ENCODE assay signal across 10 cellular contexts in genomic region chr2:222290691-222291484, GRCh38. TPM values are rescaled to one million over a fixed set of nuclear protein-coding genes. Genes with fewer than 3 reads are reported as not detected.
DNase-seq lines count a peak whose midpoint lies in the region; ATAC-seq and TF ChIP-seq lines count a peak whose summit lies in the region.
"Had no signal": no experiment of that assay in that cellular context is flagged by ENCODE, and none has a peak within 500 bp of the region (broad histone marks: within the 10 kb centered on the region; RNA-seq: fewer than 3 reads in every experiment).

No MANE protein-coding gene starts in this region.

- no peak for DNase-seq in Calu3
- peak; percentile 78 for DNase-seq in M059J (ENCODE audit: low read depth)
- peak; percentile 27 for DNase-seq in cerebellum (ENCODE audit: low spot score)
- DNase-seq in nephron progenitor cell = peak; percentile 81
- no peak for DNase-seq in effector memory CD4-positive, alpha-beta T cell
- DNase-seq: NCI-H1048; stimulated activated CD4-positive, alpha-beta T cell treated with anti-CD3 and anti-CD28 coated beads, Interleukin-2, amount 100 ng/mL, for 24 hours had no signal

- no peaks in the 10 kb centered on the region for H3K9me3 ChIP-seq in effector memory CD4-positive, alpha-beta T cell (ENCODE audit: control insufficient read depth, low read length)

- H3K4me1 Mint-ChIP-seq in Calu3 (ENCODE audit: low read depth, unreplicated experiment) = no peaks in the 10 kb centered on the region
- peaks cover 98% of the 10 kb centered on the region for H3K4me1 Mint-ChIP-seq in nephron progenitor cell

- peaks cover 45% of the 10 kb centered on the region for H3K27me3 ChIP-seq in effector memory CD4-positive, alpha-beta T cell (replicated peaks; ENCODE audit: control insufficient read depth, insufficient read depth, low read length, poor library complexity, severe bottlenecking)

- H3K4me3 Mint-ChIP-seq in Calu3 (ENCODE audit: low read depth, unreplicated experiment) = peak overlapping the region; percentile 53
- H3K4me3 Mint-ChIP-seq in nephron progenitor cell = peak overlapping the region; percentile 80

- no peaks in the 10 kb centered on the region for H3K36me3 Mint-ChIP-seq in Calu3 (ENCODE audit: insufficient read depth, unreplicated experiment)
- H3K36me3 Mint-ChIP-seq in nephron progenitor cell (ENCODE audit: low read depth) = peaks cover 11% of the 10 kb centered on the region

- H3K9me3 Mint-ChIP-seq in Calu3 (ENCODE audit: low read depth, unreplicated experiment) (no peaks in the 10 kb centered on the region), nephron progenitor cell (no peaks in the 10 kb centered on the region)

- H3K27ac Mint-ChIP-seq in Calu3 (ENCODE audit: unreplicated experiment) (no peak overlapping the region), nephron progenitor cell (peak overlapping the region; percentile 91)

- intact Hi-C loops in Calu3 (cut with micrococcal nuclease; ENCODE audit: unreplicated experiment) = loop anchor here (5.0 kb wide), 1 partner anchor 239 kb away; no protein-coding TSS in a partner anchor

- H3K4me1 ChIP-seq in effector memory CD4-positive, alpha-beta T cell (ENCODE audit: control insufficient read depth, insufficient read depth, low read length, poor library complexity, severe bottlenecking) = peaks cover 7% of the 10 kb centered on the region

- H3K27me3 Mint-ChIP-seq in Calu3 (ENCODE audit: unreplicated experiment) (peaks cover 100% of the 10 kb centered on the region), nephron progenitor cell (ENCODE audit: low read depth, poor library complexity) (peaks cover 41% of the 10 kb centered on the region)

- no peak overlapping the region for H3K4me3 ChIP-seq in effector memory CD4-positive, alpha-beta T cell (ENCODE audit: insufficient read depth, low read depth, low read length, poor library complexity, severe bottlenecking)

- no peak overlapping the region for H3K27ac ChIP-seq in effector memory CD4-positive, alpha-beta T cell (ENCODE audit: insufficient read depth, low read length, poor library complexity, severe bottlenecking)

- no peak for TF ChIP-seq CTCF in Calu3 (IDR thresholded peaks at IDR 0.05; ENCODE audit: unreplicated experiment)
- no peak for TF ChIP-seq CTCF in nephron progenitor cell (IDR thresholded peaks at IDR 0.05)

- ATAC-seq in HG03521 (IDR thresholded peaks at IDR 0.05; ENCODE audit: unreplicated experiment) = no peak
- ATAC-seq in GM21515 (IDR thresholded peaks at IDR 0.05; ENCODE audit: unreplicated experiment) = no peak
- ATAC-seq in GM18867 (IDR thresholded peaks at IDR 0.05; ENCODE audit: unreplicated experiment) = no peak

- no TSS peak for BruUV-seq in Calu3 (replicated peaks; lab: Mats Ljungman, UMichigan)

- H3K36me3 ChIP-seq in effector memory CD4-positive, alpha-beta T cell (ENCODE audit: control insufficient read depth, insufficient read depth, low read length) = no peaks in the 10 kb centered on the region

- CTCF ChIA-PET in Calu3 (lab: Charles Lee) = no interaction called here

RNA-seq across cellular contexts. Expression of gene PAX3, which starts 7.9 kb away (rescaled TPM):
- total RNA-seq in Calu3 (2022) = not detected in 2 replicates
- 11.2 and 14.6 TPM in 2 replicates for total RNA-seq in M059J (2014; rRNA removed; shearing (Covaris generic))
- total RNA-seq in cerebellum = 135 TPM

Comparison
In these comparisons a context has a peak if more than half of its experiments do, and no peak if none do; other contexts are left out.
1. DNase-seq: peak in M059J (single experiment), cerebellum (single experiment) and nephron progenitor cell (single experiment); none in Calu3 (single experiment) and effector memory CD4-positive, alpha-beta T cell (0 of 3).
2. RNA of gene PAX3, which starts 7.9 kb away (total RNA-seq): 135 TPM in cerebellum (single experiment) and 11.2 to 14.6 TPM in M059J; not detected in Calu3; every median in the first group is over 10 times any median in the second.